21 cellular contexts compared by ENCODE assay signal in genomic region chr21:41854426-41854995, GRCh38.
"Had no signal": no experiment of that assay in that cellular context is flagged by ENCODE, and none has a peak within 500 bp of the region (broad histone marks: within the 10 kb centered on the region; RNA-seq: fewer than 3 reads in every experiment).

No MANE protein-coding gene starts in this region.

- H3K4me3 ChIP-seq: esophagus squamous epithelium, gastroesophageal sphincter, right atrium auricular region, sigmoid colon, skin epidermis, stomach, thoracic aorta, transverse colon had no signal

- FAIRE-seq: endometrium had no signal

- H3K27me3 ChIP-seq: esophagus squamous epithelium, gastroesophageal sphincter, right atrium auricular region, sigmoid colon, stomach, transverse colon had no signal

- H3K27ac Mint-ChIP-seq: immature natural killer cell, nephron progenitor cell had no signal

- H3K4me1 ChIP-seq: esophagus squamous epithelium, gastroesophageal sphincter, right atrium auricular region, sigmoid colon, stomach, transverse colon had no signal

- H3K9me3 ChIP-seq: esophagus squamous epithelium, gastroesophageal sphincter, right atrium auricular region, sigmoid colon, stomach, thoracic aorta, transverse colon had no signal

- DNase-seq: effector memory CD4-positive, alpha-beta T cell; esophagus squamous epithelium; foreskin fibroblast; glutamatergic neuron; immature natural killer cell; left cardiac atrium; left ventricle myocardium superior; naive thymus-derived CD4-positive, alpha-beta T cell; nephron progenitor cell; stimulated activated CD4-positive, alpha-beta T cell treated with anti-CD3 and anti-CD28 coated beads, Interleukin-12 subunit alpha, Interleukin-12 subunit beta, amount 100 ng/mL, for 4 hours; stimulated activated naive CD4-positive, alpha-beta T cell; stomach; substantia nigra; transverse colon had no signal

- H3K4me3 Mint-ChIP-seq: immature natural killer cell; naive thymus-derived CD4-positive, alpha-beta T cell; nephron progenitor cell had no signal

- H3K9me3 Mint-ChIP-seq: immature natural killer cell; naive thymus-derived CD4-positive, alpha-beta T cell; nephron progenitor cell had no signal

- H3K27ac ChIP-seq: epithelial cell of prostate, esophagus squamous epithelium, gastroesophageal sphincter, right atrium auricular region, sigmoid colon, skin epidermis, stomach, thoracic aorta, transverse colon had no signal

- H3K27me3 Mint-ChIP-seq: naive thymus-derived CD4-positive, alpha-beta T cell had no signal

- ATAC-seq: gastroesophageal sphincter; left cardiac atrium; left ventricle myocardium superior; naive thymus-derived CD4-positive, alpha-beta T cell had no signal
